ENCODE assay signal across 1 cellular context in genomic region chr3:160399347-160400047, GRCh38.
TF ChIP-seq lines count a peak whose summit lies in the region.

SMC4 (plus strand) TSS chr3:160399650; CDS start chr3:160400827, 1,177 bp downstream.

TF ChIP-seq in K562, 482 proteins besides CTCF, POLR2A, EP300 and RAD21 (continued from another document and continues in another):
- no peak for TF ChIP-seq ZBTB7A (IDR thresholded peaks at IDR 0.05; ENCODE audit: borderline replicate concordance, control insufficient read depth, low read depth, low read length)
- 0 out of 2 replicates have a peak, but pooled peaks have one; percentile 54 for TF ChIP-seq POLR2AphosphoS2 (IDR thresholded peaks at IDR 0.05; ENCODE audit: low read length)
- no peak for TF ChIP-seq FUS (optimal IDR thresholded peaks at IDR 0.05; ENCODE audit: low read depth, low read length)
- TF ChIP-seq FOXA3 (CRISPR knock-in tag; conservative IDR thresholded peaks at IDR 0.05 in 1 of 2, IDR thresholded peaks at IDR 0.05 in 1 of 2): no peak
- peak; percentile 99 for TF ChIP-seq ZBTB2 (IDR thresholded peaks at IDR 0.05)
- TF ChIP-seq ZHX1 (conservative IDR thresholded peaks at IDR 0.05; ENCODE audit: low read length): peak; percentile 98
- no peak for TF ChIP-seq RFX7 (CRISPR knock-in tag; IDR thresholded peaks at IDR 0.05)
- TF ChIP-seq NCOR1 (IDR thresholded peaks at IDR 0.05): no peak
- no peak for TF ChIP-seq CHD7 (IDR thresholded peaks at IDR 0.05; ENCODE audit: low read depth, low read length)
- TF ChIP-seq DPF2 (IDR thresholded peaks at IDR 0.05): no peak
- TF ChIP-seq TAF7 (tag; IDR thresholded peaks at IDR 0.05): peak; percentile 58; the same call in 1 of the 2 replicates
- TF ChIP-seq ARID1B (IDR thresholded peaks at IDR 0.05): no peak
- TF ChIP-seq AFF1 (IDR thresholded peaks at IDR 0.05; ENCODE audit: low read depth in 1 of 2, partially characterized antibody in 2 of 2): peak; percentile 61 to 84
- no peak for TF ChIP-seq KDM4B (IDR thresholded peaks at IDR 0.05; ENCODE audit: borderline replicate concordance in 2 of 2, low read depth in 1 of 2)
- TF ChIP-seq ELK1 (CRISPR knock-in tag; IDR thresholded peaks at IDR 0.05): no peak
- TF ChIP-seq HMGN3 (IDR thresholded peaks at IDR 0.05; ENCODE audit: borderline replicate concordance, extremely low read depth, insufficient read length, low read depth, low read length): peak; percentile 37
- TF ChIP-seq IRF1 (CRISPR knock-in tag; IDR thresholded peaks at IDR 0.05; ENCODE audit: borderline replicate concordance): no peak
- TF ChIP-seq ATF1 (CRISPR knock-in tag; IDR thresholded peaks at IDR 0.05): no peak
- TF ChIP-seq ATF1 (tag; IDR thresholded peaks at IDR 0.05): peak; percentile 87
- TF ChIP-seq NFIC (IDR thresholded peaks at IDR 0.05): peak; percentile 18; the same call in 1 of the 2 replicates
- peak; percentile 92 for TF ChIP-seq SUPT5H (IDR thresholded peaks at IDR 0.05)
- TF ChIP-seq THRA (IDR thresholded peaks at IDR 0.05): no peak
- TF ChIP-seq REST (CRISPR knock-in tag; IDR thresholded peaks at IDR 0.05; ENCODE audit: low read depth): no peak
- no peak for TF ChIP-seq SRSF3 (IDR thresholded peaks at IDR 0.05; ENCODE audit: insufficient read depth, low read length)
- TF ChIP-seq NR2C2 (CRISPR knock-in tag; IDR thresholded peaks at IDR 0.05): 0 out of 2 replicates have a peak, but pooled peaks have one; percentile 49
- TF ChIP-seq NR2C2 (tag; IDR thresholded peaks at IDR 0.05): peak; percentile 72; the same call in 1 of the 2 replicates
